Comparison of ENCODE assay signal across 36 cellular contexts in the genomic region with DNA sequence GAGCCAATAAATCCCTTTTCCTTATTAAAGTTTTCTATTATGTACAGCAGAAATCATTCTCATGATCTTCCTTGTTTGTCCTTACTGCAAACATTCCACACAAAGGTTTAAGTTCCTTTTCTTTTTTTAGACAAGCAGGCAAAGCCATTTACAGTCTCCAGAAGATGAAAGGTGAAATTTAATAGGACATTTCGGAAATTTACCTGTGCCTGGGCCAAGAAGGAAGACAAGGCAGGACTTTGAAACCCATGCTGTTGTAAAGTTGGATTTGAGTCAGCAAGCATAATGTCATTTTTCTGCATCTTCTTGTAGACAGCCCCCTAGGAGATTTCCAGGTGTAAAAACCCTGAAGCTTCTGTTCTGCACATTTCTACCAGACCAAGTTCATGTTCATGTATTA.
"Had no signal": no experiment of that assay in that cellular context is flagged by ENCODE, and none has a peak within 500 bp of the region (broad histone marks: within the 10 kb centered on the region; RNA-seq: fewer than 3 reads in every experiment).

No MANE protein-coding gene starts in this region.

- H3K9me3 ChIP-seq: adrenal gland, body of pancreas, breast epithelium had no signal

- H3K27me3 ChIP-seq: adrenal gland, body of pancreas, brain microvascular endothelial cell, breast epithelium had no signal

- H3K27me3 Mint-ChIP-seq: activated B cell treated with CpG ODN at 0.5 μM for 24 hours; activated CD4-positive, alpha-beta memory T cell treated with anti-CD3 and anti-CD28 coated beads for 36 hours; activated naive CD8-positive, alpha-beta T cell treated with anti-CD3 and anti-CD28 coated beads for 36 hours; activated T-helper 17 cell treated with anti-CD3 and anti-CD28 coated beads, Interleukin-2, amount 50 U/mL, for 72 hours had no signal

- H3K9me3 Mint-ChIP-seq: activated B cell treated with CpG ODN at 0.5 μM for 24 hours; activated CD4-positive, alpha-beta memory T cell treated with anti-CD3 and anti-CD28 coated beads for 36 hours; activated CD4-positive, alpha-beta T cell treated with anti-CD3 and anti-CD28 coated beads, Interleukin-2, amount 10 ng/mL, durations not matched to agents 24 days and 14 days; activated CD8-positive, alpha-beta T cell treated with anti-CD3 and anti-CD28 coated beads for 36 hours; activated naive CD4-positive, alpha-beta T cell treated with anti-CD3 and anti-CD28 coated beads for 36 hours; activated naive CD4-positive, alpha-beta T cell treated with anti-CD3 and anti-CD28 coated beads, Interleukin-2, amount 50 U/mL, for 72 hours; activated naive CD8-positive, alpha-beta T cell treated with anti-CD3 and anti-CD28 coated beads for 36 hours; activated T-cell treated with anti-CD3 and anti-CD28 coated beads, Interleukin-2, amount 50 U/mL, for 72 hours; activated T-helper 1 cell treated with anti-CD3 and anti-CD28 coated beads, Interleukin-12 subunit alpha, Interleukin-12 subunit beta, Interleukin-2, Interleukin-4 antibody, amounts not matched to agents 30 ng/mL and 10 ng/mL and 1 ng/mL, durations not matched to agents 14 hours and 24 hours and 36 hours; activated T-helper 17 cell treated with anti-CD3 and anti-CD28 coated beads, Interleukin-2, amount 50 U/mL, for 72 hours; T-helper 1 cell treated with Interleukin-12 subunit alpha and Interleukin-12 subunit beta and Interleukin-4 antibody, amounts not matched to agents 30 μg/mL and 1 μg/mL, for 36 hours; T-helper 2 cell treated with Interferon-gamma antibody and Interleukin-4, amounts not matched to agents 5 μg/mL and 100 μg/mL, for 36 hours had no signal

- H3K36me3 ChIP-seq: adrenal gland, brain microvascular endothelial cell, breast epithelium had no signal

- H3K27ac Mint-ChIP-seq: activated B cell treated with CpG ODN at 0.5 μM for 24 hours; activated CD4-positive, alpha-beta memory T cell treated with anti-CD3 and anti-CD28 coated beads for 36 hours; activated CD4-positive, alpha-beta T cell treated with anti-CD3 and anti-CD28 coated beads, Interleukin-2, amount 10 ng/mL, durations not matched to agents 24 days and 14 days; activated CD8-positive, alpha-beta T cell treated with anti-CD3 and anti-CD28 coated beads for 36 hours; activated naive CD4-positive, alpha-beta T cell treated with anti-CD3 and anti-CD28 coated beads for 36 hours; activated naive CD4-positive, alpha-beta T cell treated with anti-CD3 and anti-CD28 coated beads, Interleukin-2, amount 50 U/mL, for 72 hours; activated naive CD8-positive, alpha-beta T cell treated with anti-CD3 and anti-CD28 coated beads for 36 hours; activated T-cell treated with anti-CD3 and anti-CD28 coated beads, Interleukin-2, amount 50 U/mL, for 72 hours; activated T-helper 1 cell treated with anti-CD3 and anti-CD28 coated beads, Interleukin-12 subunit alpha, Interleukin-12 subunit beta, Interleukin-2, Interleukin-4 antibody, amounts not matched to agents 30 ng/mL and 10 ng/mL and 1 ng/mL, durations not matched to agents 14 hours and 24 hours and 36 hours; activated T-helper 17 cell treated with anti-CD3 and anti-CD28 coated beads, Interleukin-2, amount 50 U/mL, for 72 hours; T-helper 1 cell treated with Interleukin-12 subunit alpha and Interleukin-12 subunit beta and Interleukin-4 antibody, amounts not matched to agents 30 μg/mL and 1 μg/mL, for 36 hours; T-helper 2 cell treated with Interferon-gamma antibody and Interleukin-4, amounts not matched to agents 5 μg/mL and 100 μg/mL, for 36 hours had no signal

- H3K4me3 ChIP-seq: adrenal gland, body of pancreas, breast epithelium had no signal

- FAIRE-seq: astrocyte, TTC549 had no signal

- H3K4me1 Mint-ChIP-seq: activated B cell treated with CpG ODN at 0.5 μM for 24 hours; activated CD4-positive, alpha-beta T cell treated with anti-CD3 and anti-CD28 coated beads, Interleukin-2, amount 10 ng/mL, durations not matched to agents 24 days and 14 days; activated naive CD8-positive, alpha-beta T cell treated with anti-CD3 and anti-CD28 coated beads for 36 hours; activated T-helper 17 cell treated with anti-CD3 and anti-CD28 coated beads, Interleukin-2, amount 50 U/mL, for 72 hours had no signal

- H3K4me1 ChIP-seq: adrenal gland, body of pancreas, breast epithelium had no signal

- H3K27ac ChIP-seq: adrenal gland, body of pancreas, brain microvascular endothelial cell, breast epithelium had no signal

- ATAC-seq: activated CD8-positive, alpha-beta T cell treated with anti-CD3 and anti-CD28 coated beads for 36 hours; activated naive CD4-positive, alpha-beta T cell treated with anti-CD3 and anti-CD28 coated beads, Interleukin-2, amount 50 U/mL, for 72 hours; activated T-cell treated with anti-CD3 and anti-CD28 coated beads, Interleukin-2, amount 50 U/mL, for 4 hours; activated T-cell treated with anti-CD3 and anti-CD28 coated beads, Interleukin-2, amount 50 U/mL, for 72 hours; activated T-helper 17 cell treated with anti-CD3 and anti-CD28 coated beads, Interleukin-2, amount 50 U/mL, for 72 hours; body of pancreas had no signal

- H3K36me3 Mint-ChIP-seq: activated CD4-positive, alpha-beta memory T cell treated with anti-CD3 and anti-CD28 coated beads for 36 hours; activated naive CD4-positive, alpha-beta T cell treated with anti-CD3 and anti-CD28 coated beads, Interleukin-2, amount 50 U/mL, for 72 hours; activated naive CD8-positive, alpha-beta T cell treated with anti-CD3 and anti-CD28 coated beads for 36 hours had no signal

- DNase-seq: activated B cell treated with CpG ODN at 0.5 μM for 24 hours; activated CD4-positive, alpha-beta memory T cell treated with anti-CD3 and anti-CD28 coated beads for 36 hours; activated CD4-positive, alpha-beta T cell treated with anti-CD3 and anti-CD28 coated beads for 4 hours; activated CD4-positive, alpha-beta T cell treated with anti-CD3 and anti-CD28 coated beads, Interleukin-2, amount 10 ng/mL, durations not matched to agents 24 days and 14 days; activated CD4-positive, alpha-beta T cell treated with anti-CD3 and anti-CD28 coated beads, Interleukin-2, amount 50 U/mL, for 1 hour; activated CD4-positive, alpha-beta T cell treated with anti-CD3 and anti-CD28 coated beads, Interleukin-2, amount 50 U/mL, for 4 hours; activated CD4-positive, CD25-positive, alpha-beta regulatory T cell treated with anti-CD3 and anti-CD28 coated beads, Interleukin-2, amount 50 U/mL, for 72 hours; activated CD8-positive, alpha-beta memory T cell treated with anti-CD3 and anti-CD28 coated beads, Interleukin-2, amount 50 U/mL, for 4 hours; activated CD8-positive, alpha-beta T cell treated with anti-CD3 and anti-CD28 coated beads for 36 hours; activated effector memory CD4-positive, alpha-beta T cell treated with anti-CD3 and anti-CD28 coated beads, Interleukin-2, amount 50 U/mL, for 16 hours; activated gamma-delta T cell treated with Interleukin-2 at 50 U/mL for 16 hours; activated naive CD4-positive, alpha-beta T cell; activated naive CD4-positive, alpha-beta T cell treated with anti-CD3 and anti-CD28 coated beads for 36 hours; activated naive CD4-positive, alpha-beta T cell treated with anti-CD3 and anti-CD28 coated beads, Interleukin-2, amount 50 U/mL, for 16 hours; activated naive CD8-positive, alpha-beta T cell treated with anti-CD3 and anti-CD28 coated beads for 36 hours; activated T-cell treated with anti-CD3 and anti-CD28 coated beads for 4 hours; activated T-cell treated with anti-CD3 and anti-CD28 coated beads, Interleukin-2, amount 50 U/mL, for 1 hour; activated T-cell treated with anti-CD3 and anti-CD28 coated beads, Interleukin-2, amount 50 U/mL, for 4 hours; activated T-cell treated with anti-CD3 and anti-CD28 coated beads, Interleukin-2, amount 50 U/mL, for 72 hours; adrenal gland; amniotic stem cell; aorta; body of pancreas; brain microvascular endothelial cell; central memory CD4-positive, alpha-beta T cell; T-helper 1 cell; T-helper 2 cell; T-helper 9 cell had no signal

- H3K4me3 Mint-ChIP-seq: activated B cell treated with CpG ODN at 0.5 μM for 24 hours; activated CD4-positive, alpha-beta memory T cell treated with anti-CD3 and anti-CD28 coated beads for 36 hours; activated CD4-positive, alpha-beta T cell treated with anti-CD3 and anti-CD28 coated beads, Interleukin-2, amount 10 ng/mL, durations not matched to agents 24 days and 14 days; activated CD8-positive, alpha-beta T cell treated with anti-CD3 and anti-CD28 coated beads for 36 hours; activated naive CD4-positive, alpha-beta T cell treated with anti-CD3 and anti-CD28 coated beads for 36 hours; activated naive CD8-positive, alpha-beta T cell treated with anti-CD3 and anti-CD28 coated beads for 36 hours; activated T-cell treated with anti-CD3 and anti-CD28 coated beads, Interleukin-2, amount 50 U/mL, for 4 hours; activated T-cell treated with anti-CD3 and anti-CD28 coated beads, Interleukin-2, amount 50 U/mL, for 72 hours; activated T-helper 1 cell treated with anti-CD3 and anti-CD28 coated beads, Interleukin-12 subunit alpha, Interleukin-12 subunit beta, Interleukin-2, Interleukin-4 antibody, amounts not matched to agents 30 ng/mL and 10 ng/mL and 1 ng/mL, durations not matched to agents 14 hours and 24 hours and 36 hours; activated T-helper 17 cell treated with anti-CD3 and anti-CD28 coated beads, Interleukin-2, amount 50 U/mL, for 72 hours; T-helper 1 cell treated with Interleukin-12 subunit alpha and Interleukin-12 subunit beta and Interleukin-4 antibody, amounts not matched to agents 30 μg/mL and 1 μg/mL, for 36 hours; T-helper 2 cell treated with Interferon-gamma antibody and Interleukin-4, amounts not matched to agents 5 μg/mL and 100 μg/mL, for 36 hours had no signal
